In genomic region chr6:16238658-16239089, GRCh38 we compare ENCODE assay signal across 8 cellular contexts.
DNase-seq lines count a peak whose midpoint lies in the region; ATAC-seq lines count a peak whose summit lies in the region.

No MANE protein-coding gene starts in this region.

- CTCF ChIA-PET in activated naive CD4-positive, alpha-beta T cell treated with anti-CD3 and anti-CD28 coated beads, Interleukin-2, amount 10 ng/mL, durations not matched to agents 7 days and 5 days (lab: Charles Lee) = interaction anchor here (0.7 to 1.3 kb wide), 4 partner anchors 23 to 81 kb away, joined by 3 to 4 read pairs (median 4); no protein-coding TSS in a partner anchor

- peaks cover 68% of the 10 kb centered on the region for H3K27me3 Mint-ChIP-seq in activated naive CD4-positive, alpha-beta T cell treated with anti-CD3 and anti-CD28 coated beads, Interleukin-2, amount 10 ng/mL, durations not matched to agents 7 days and 5 days

- peak overlapping the region; percentile 81 for H3K4me3 Mint-ChIP-seq in activated naive CD4-positive, alpha-beta T cell treated with anti-CD3 and anti-CD28 coated beads, Interleukin-2, amount 10 ng/mL, durations not matched to agents 7 days and 5 days

- peak overlapping the region; percentile 22 for H3K4me3 ChIP-seq in iPS-11a (ENCODE audit: low read depth, low read length)

- no peak for DNase-seq in activated naive CD4-positive, alpha-beta T cell treated with anti-CD3 and anti-CD28 coated beads, Interleukin-2, amount 10 ng/mL, durations not matched to agents 7 days and 5 days
- DNase-seq in stimulated activated naive CD8-positive, alpha-beta T cell treated with anti-CD3 and anti-CD28 coated beads, Interleukin-15, Interleukin-2, amounts not matched to agents 100 U/mL and 50 U/mL, for 24 hours = peak; percentile 12
- DNase-seq in hepatic stellate cell (ENCODE audit: low spot score) = no peak
- DNase-seq in islet precursor cell = no peak
- DNase-seq in NCI-H2196 treated with DMSO at 0.1 percent for 48 hours (lab: John Stamatoyannopoulos, UW; ENCODE audit: unreplicated experiment) = no peak

- H3K9me3 Mint-ChIP-seq in activated naive CD4-positive, alpha-beta T cell treated with anti-CD3 and anti-CD28 coated beads, Interleukin-2, amount 10 ng/mL, durations not matched to agents 7 days and 5 days = no peaks in the 10 kb centered on the region

- peaks cover 32% of the 10 kb centered on the region for H3K4me1 Mint-ChIP-seq in activated naive CD4-positive, alpha-beta T cell treated with anti-CD3 and anti-CD28 coated beads, Interleukin-2, amount 10 ng/mL, durations not matched to agents 7 days and 5 days

- H3K27ac Mint-ChIP-seq in activated naive CD4-positive, alpha-beta T cell treated with anti-CD3 and anti-CD28 coated beads, Interleukin-2, amount 10 ng/mL, durations not matched to agents 7 days and 5 days = peak overlapping the region; percentile 15

- ATAC-seq in GM18511 (IDR thresholded peaks at IDR 0.05; ENCODE audit: unreplicated experiment) (peak; percentile 33), HG02885 (IDR thresholded peaks at IDR 0.05; ENCODE audit: poor library complexity, unreplicated experiment) (peak; percentile 5)
- ATAC-seq in stimulated activated naive CD8-positive, alpha-beta T cell treated with anti-CD3 and anti-CD28 coated beads, Interleukin-15, Interleukin-2, amounts not matched to agents 100 U/mL and 50 U/mL, for 24 hours = peak; percentile 19

- H3K36me3 Mint-ChIP-seq in activated naive CD4-positive, alpha-beta T cell treated with anti-CD3 and anti-CD28 coated beads, Interleukin-2, amount 10 ng/mL, durations not matched to agents 7 days and 5 days = no peaks in the 10 kb centered on the region
